Comparison of ENCODE assay signal across 8 cellular contexts in the genomic region with DNA sequence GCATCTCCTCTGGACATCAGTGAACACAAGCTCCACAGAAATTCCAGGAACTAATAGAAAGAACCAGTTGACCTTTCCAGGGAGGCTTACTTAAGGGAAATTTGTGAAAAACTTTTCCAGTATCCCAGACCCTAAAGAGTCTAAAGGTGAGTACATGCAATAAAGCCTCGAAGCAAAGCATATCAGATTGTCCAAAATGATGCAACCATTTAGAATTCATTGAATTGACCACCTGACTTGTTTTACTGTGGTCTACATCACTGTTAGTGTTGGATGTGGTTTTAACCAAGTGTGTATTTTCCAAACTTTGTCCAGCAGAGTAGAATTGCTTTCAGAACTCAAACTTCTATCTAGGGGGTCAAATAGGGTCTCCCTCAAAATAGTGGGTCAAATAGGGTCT.
"Had no signal": no experiment of that assay in that cellular context is flagged by ENCODE, and none has a peak within 500 bp of the region (broad histone marks: within the 10 kb centered on the region; RNA-seq: fewer than 3 reads in every experiment).

No MANE protein-coding gene starts in this region.

- H3K4me3 ChIP-seq: GM12878 had no signal

- ATAC-seq: GM12878 had no signal

- FAIRE-seq: G401.6, GM12878, GM12891, GM12892, GM18507, GM19239 had no signal

- DNase-seq: GDM1, GF-D8 had no signal
